ENCODE assay signal across 15 cellular contexts in genomic region chr6:147782302-147782701, GRCh38.
A peak's percentile ranks its signal among the peaks of the same experiment; 100 is the strongest.
DNase-seq lines count a peak whose midpoint lies in the region; ATAC-seq, FAIRE-seq and TF ChIP-seq lines count a peak whose summit lies in the region.
"Had no signal": no experiment of that assay in that cellular context is flagged by ENCODE, and none has a peak within 500 bp of the region (broad histone marks: within the 10 kb centered on the region; RNA-seq: fewer than 3 reads in every experiment).

No MANE protein-coding gene starts in this region.

- no peak overlapping the region for H3K4me3 ChIP-seq in AG09309 (ENCODE audit: control insufficient read depth, low read depth, low read length)
- no peak overlapping the region for H3K4me3 ChIP-seq in astrocyte of the spinal cord (ENCODE audit: low read depth, low read length)
- H3K4me3 ChIP-seq in kidney (ENCODE audit: low read length in 2 of 2) = no peak overlapping the region
- H3K4me3 ChIP-seq: BLaER1 treated with 17β-estradiol and CSF1 and Interleukin-3, amounts not matched to agents 10 nM and 100 nM; upper lobe of right lung had no signal

- H3K27ac ChIP-seq in kidney (ENCODE audit: low read depth in 2 of 2, low read length in 2 of 2) = no peak overlapping the region
- H3K27ac ChIP-seq: BLaER1 treated with 17β-estradiol and CSF1 and Interleukin-3, amounts not matched to agents 10 nM and 100 nM; upper lobe of right lung; VCaP had no signal

- intact Hi-C loops in left colon (cut with DNase I, micrococcal nuclease) (no loop called here), kidney (cut with DNase I) (no loop called here), Right ventricle myocardium superior (cut with DNase I) (no loop called here)

- no peaks in the 10 kb centered on the region for H3K4me1 Mint-ChIP-seq in activated T-helper 17 cell treated with anti-CD3 and anti-CD28 coated beads, Interleukin-2, amount 50 U/mL, for 72 hours

- H3K9me3 ChIP-seq in kidney (ENCODE audit: control insufficient read depth in 1 of 2, low read length in 2 of 2) = no peaks in the 10 kb centered on the region
- H3K9me3 ChIP-seq: BLaER1 treated with 17β-estradiol and CSF1 and Interleukin-3, amounts not matched to agents 10 nM and 100 nM; upper lobe of right lung had no signal

- H3K27me3 Mint-ChIP-seq in activated T-helper 17 cell treated with anti-CD3 and anti-CD28 coated beads, Interleukin-2, amount 50 U/mL, for 72 hours = no peaks in the 10 kb centered on the region

- H3K9ac ChIP-seq in kidney (ENCODE audit: low read length in 2 of 2) = no peak overlapping the region
- H3K9ac ChIP-seq: BLaER1 treated with 17β-estradiol and CSF1 and Interleukin-3, amounts not matched to agents 10 nM and 100 nM had no signal

- no peak overlapping the region for H3K27ac Mint-ChIP-seq in activated T-helper 17 cell treated with anti-CD3 and anti-CD28 coated beads, Interleukin-2, amount 50 U/mL, for 72 hours

- no peak overlapping the region for H3K4me3 Mint-ChIP-seq in activated T-helper 17 cell treated with anti-CD3 and anti-CD28 coated beads, Interleukin-2, amount 50 U/mL, for 72 hours
- H3K4me3 Mint-ChIP-seq: activated T-cell treated with anti-CD3 and anti-CD28 coated beads, Interleukin-2, amount 50 U/mL, for 4 hours had no signal

- H3K4me1 ChIP-seq in kidney (ENCODE audit: control insufficient read depth in 1 of 2, insufficient read depth in 1 of 2, low read depth in 1 of 2, low read length in 2 of 2) = peaks cover 0 to 4% of the 10 kb centered on the region in 2 donors
- H3K4me1 ChIP-seq: upper lobe of right lung had no signal

- H3K9me3 Mint-ChIP-seq in activated T-helper 17 cell treated with anti-CD3 and anti-CD28 coated beads, Interleukin-2, amount 50 U/mL, for 72 hours = no peaks in the 10 kb centered on the region

- no peak for FAIRE-seq in kidney (lab: Jason Lieb, UNC)

- H3K36me3 ChIP-seq in kidney (ENCODE audit: control insufficient read depth in 1 of 2, insufficient read depth in 2 of 2, low read length in 2 of 2) = no peaks in the 10 kb centered on the region
- H3K36me3 ChIP-seq: BLaER1 treated with 17β-estradiol and CSF1 and Interleukin-3, amounts not matched to agents 10 nM and 100 nM; upper lobe of right lung had no signal

- ATAC-seq in left colon (peak; percentile 88), Right ventricle myocardium superior (ENCODE audit: poor library complexity) (no peak)
- no peak for ATAC-seq in activated T-helper 17 cell treated with anti-CD3 and anti-CD28 coated beads, Interleukin-2, amount 50 U/mL, for 72 hours (replicated peaks)
- ATAC-seq: activated T-cell treated with anti-CD3 and anti-CD28 coated beads, Interleukin-2, amount 50 U/mL, for 4 hours; right cardiac atrium; upper lobe of right lung had no signal

- H3K36me3 Mint-ChIP-seq in activated T-helper 17 cell treated with anti-CD3 and anti-CD28 coated beads, Interleukin-2, amount 50 U/mL, for 72 hours (ENCODE audit: low read depth) = no peaks in the 10 kb centered on the region

- TF ChIP-seq CTCF in AG09309 (IDR thresholded peaks at IDR 0.05; ENCODE audit: control insufficient read depth, insufficient read depth, low read depth, low read length, missing control alignments) (no peak), astrocyte of the spinal cord (IDR thresholded peaks at IDR 0.05; ENCODE audit: low read depth, low read length) (no peak), kidney (IDR thresholded peaks at IDR 0.05; ENCODE audit: borderline replicate concordance, extremely low read depth, insufficient read depth) (no peak)

- peak; percentile 27 for DNase-seq in AG09309 (ENCODE audit: low read depth)
- peak; percentile 49 for DNase-seq in LHCN-M2 (ENCODE audit: low read depth)
- peak; percentile 54 for DNase-seq in astrocyte of the spinal cord (ENCODE audit: low read depth, low spot score)
- DNase-seq in left colon = no peak
- DNase-seq in kidney = no peak
- DNase-seq in KBM-7 = no peak
- no peak for DNase-seq in Right ventricle myocardium superior
- DNase-seq: activated T-cell treated with anti-CD3 and anti-CD28 coated beads, Interleukin-2, amount 50 U/mL, for 4 hours; caudate nucleus; NCI-H2081 treated with DMSO at 0.1 percent for 48 hours; right cardiac atrium; upper lobe of right lung had no signal

- in situ Hi-C loops in astrocyte of the spinal cord (cut with HindIII; ENCODE audit: low sequenced_read_pairs) (no loop called here), KBM-7 (cut with MboI; ENCODE audit: low pct_unique_long_range_greater_than_20kb, low sequenced_read_pairs) (no loop called here)

Comparison
In these comparisons a context has a peak if more than half of its experiments do, and no peak if none do; other contexts are left out.
1. DNase-seq: peak in AG09309 (single experiment), LHCN-M2 (single experiment) and astrocyte of the spinal cord (single experiment); none in left colon (0 of 2), kidney (single experiment), KBM-7 (single experiment) and Right ventricle myocardium superior (single experiment).